In genomic region chr11:515131-515530, GRCh38 we compare ENCODE assay signal across 14 cellular contexts. TPM values are rescaled to one million over a fixed set of nuclear protein-coding genes. Genes with fewer than 3 reads are reported as not detected.
DNase-seq lines count a peak whose midpoint lies in the region; ATAC-seq, FAIRE-seq and TF ChIP-seq lines count a peak whose summit lies in the region.
"Had no signal": no experiment of that assay in that cellular context is flagged by ENCODE, and none has a peak within 500 bp of the region (broad histone marks: within the 10 kb centered on the region; RNA-seq: fewer than 3 reads in every experiment).

No MANE protein-coding gene starts in this region.

- WGBS in urinary bladder: 87% methylated on average over 6 of the region's 6 CpGs

- dilution Hi-C loops in keratinocyte (cut with MboI; ENCODE audit: extremely low pct_ligation_motif_present, low sequenced_read_pairs): no loop called here

- DNase-seq in bronchial epithelial cell (ENCODE audit: low read depth): peak; percentile 100
- peak; percentile 79 for DNase-seq in keratinocyte (ENCODE audit: low read depth, low spot score)
- no peak for DNase-seq in NCI-H446 (lab: John Stamatoyannopoulos, UW)
- DNase-seq in KBM-7: no peak
- DNase-seq: Calu3; DMS53; IMR-90; NCI-H187; NCI-H69; NK-92 treated with Interleukin-12 subunit alpha and Interleukin-12 subunit beta, amount 100 ng/mL, for 24 hours; SIG-M5 had no signal

- H3K27me3 ChIP-seq in bronchial epithelial cell (ENCODE audit: control insufficient read depth, insufficient read depth, low read length): no peaks in the 10 kb centered on the region
- H3K27me3 ChIP-seq in keratinocyte (ENCODE audit: control insufficient read depth, extremely low read depth, insufficient read depth, low read length): no peaks in the 10 kb centered on the region

- ATAC-seq in stimulated activated memory B cell treated with anti-CD40 and anti-IgM and Interleukin-4, amounts not matched to agents 10 μg/mL and 1 μg/mL and 100 μg/mL, for 72 hours: no peak

- FAIRE-seq in bronchial epithelial cell (lab: Jason Lieb, UNC): peak; percentile 99
- FAIRE-seq in keratinocyte (lab: Jason Lieb, UNC): peak; percentile 99

- H3K4me1 ChIP-seq in keratinocyte (ENCODE audit: control insufficient read depth, extremely low read depth, insufficient read depth, low read length) (peaks cover 20% of the 10 kb centered on the region), urinary bladder (ENCODE audit: insufficient read depth) (no peaks in the 10 kb centered on the region)

- no peak for TF ChIP-seq CTCF in bronchial epithelial cell (IDR thresholded peaks at IDR 0.05; ENCODE audit: insufficient read depth, low read length, severe bottlenecking)
- TF ChIP-seq CTCF in keratinocyte (optimal IDR thresholded peaks at IDR 0.05 in 1 of 3, IDR thresholded peaks at IDR 0.05 in 1 of 3, conservative IDR thresholded peaks at IDR 0.05 in 1 of 3; ENCODE audit: extremely low read depth in 1 of 3, insufficient read depth in 2 of 3, low read length in 3 of 3): no peak

- peak overlapping the region; percentile 45 for H3K4me2 ChIP-seq in keratinocyte (ENCODE audit: control insufficient read depth, extremely low read depth, insufficient read depth, low read depth, low read length)

- peak overlapping the region in 2 of 3 donors; percentile 78 to 86 for H3K27ac Mint-ChIP-seq in IgD-negative memory B cell
- H3K27ac Mint-ChIP-seq in stimulated activated memory B cell treated with anti-CD40 and anti-IgM and Interleukin-4, amounts not matched to agents 10 μg/mL and 1 μg/mL and 100 μg/mL, for 72 hours: no peak overlapping the region

- H3K9me3 Mint-ChIP-seq in IgD-negative memory B cell: no peaks in the 10 kb centered on the region
- H3K9me3 Mint-ChIP-seq in stimulated activated memory B cell treated with anti-CD40 and anti-IgM and Interleukin-4, amounts not matched to agents 10 μg/mL and 1 μg/mL and 100 μg/mL, for 72 hours: peaks cover 5% of the 10 kb centered on the region

- H3K79me2 ChIP-seq in keratinocyte (ENCODE audit: control insufficient read depth, insufficient read depth, low read length): no peaks in the 10 kb centered on the region

- H3K4me3 ChIP-seq in bronchial epithelial cell (ENCODE audit: low read depth, low read length): no peak overlapping the region
- H3K4me3 ChIP-seq in keratinocyte (ENCODE audit: control insufficient read depth in 2 of 3, extremely low read depth in 1 of 3, insufficient read depth in 2 of 3, low read depth in 1 of 3, low read length in 3 of 3): no peak overlapping the region
- H3K4me3 ChIP-seq in urinary bladder (ENCODE audit: low read depth, low read length): no peak overlapping the region

- peaks cover 2% of the 10 kb centered on the region for H3K36me3 Mint-ChIP-seq in IgD-negative memory B cell
- peaks cover 26% of the 10 kb centered on the region for H3K36me3 Mint-ChIP-seq in stimulated activated memory B cell treated with anti-CD40 and anti-IgM and Interleukin-4, amounts not matched to agents 10 μg/mL and 1 μg/mL and 100 μg/mL, for 72 hours

- peak overlapping the region; percentile 69 for H2AFZ ChIP-seq in keratinocyte (ENCODE audit: control insufficient read depth, low read length)

- peaks cover 3% of the 10 kb centered on the region for H3K36me3 ChIP-seq in bronchial epithelial cell (ENCODE audit: control insufficient read depth, insufficient read depth, low read length)
- H3K36me3 ChIP-seq in keratinocyte (ENCODE audit: control insufficient read depth in 2 of 2, extremely low read depth in 1 of 2, insufficient read depth in 2 of 2, low read length in 2 of 2): peaks cover 4 to 5% of the 10 kb centered on the region in 2 experiments
- no peaks in the 10 kb centered on the region for H3K36me3 ChIP-seq in urinary bladder (ENCODE audit: insufficient read depth)

- H3K9ac ChIP-seq in keratinocyte (ENCODE audit: control insufficient read depth, extremely low read depth, insufficient read depth, low read length): peak overlapping the region; percentile 60

- H3K9me1 ChIP-seq in keratinocyte (ENCODE audit: control insufficient read depth, extremely low read depth, insufficient read depth, low read length): no peaks in the 10 kb centered on the region

- H3K27me3 Mint-ChIP-seq in IgD-negative memory B cell: no peaks in the 10 kb centered on the region
- no peaks in the 10 kb centered on the region for H3K27me3 Mint-ChIP-seq in stimulated activated memory B cell treated with anti-CD40 and anti-IgM and Interleukin-4, amounts not matched to agents 10 μg/mL and 1 μg/mL and 100 μg/mL, for 72 hours

- no peaks in the 10 kb centered on the region for H4K20me1 ChIP-seq in keratinocyte (ENCODE audit: control insufficient read depth, extremely low read depth, insufficient read depth, low read length)

- H3K4me3 Mint-ChIP-seq in IgD-negative memory B cell: peak overlapping the region in 2 of 4 donors; percentile 8 to 69
- no peak overlapping the region for H3K4me3 Mint-ChIP-seq in stimulated activated memory B cell treated with anti-CD40 and anti-IgM and Interleukin-4, amounts not matched to agents 10 μg/mL and 1 μg/mL and 100 μg/mL, for 72 hours

- peaks cover 7 to 9% (median 8%) of the 10 kb centered on the region in 3 donors for H3K4me1 Mint-ChIP-seq in IgD-negative memory B cell
- peaks cover 24% of the 10 kb centered on the region for H3K4me1 Mint-ChIP-seq in stimulated activated memory B cell treated with anti-CD40 and anti-IgM and Interleukin-4, amounts not matched to agents 10 μg/mL and 1 μg/mL and 100 μg/mL, for 72 hours

- peak overlapping the region; percentile 90 for H3K27ac ChIP-seq in keratinocyte (ENCODE audit: control insufficient read depth, insufficient read depth, low read length)
- peak overlapping the region; percentile 76 for H3K27ac ChIP-seq in urinary bladder (ENCODE audit: low read depth)

- H3K9me3 ChIP-seq in keratinocyte (ENCODE audit: control insufficient read depth, low read depth, low read length): peaks cover 3% of the 10 kb centered on the region

- in situ Hi-C loops in KBM-7 (cut with MboI; ENCODE audit: low pct_unique_long_range_greater_than_20kb, low sequenced_read_pairs): no loop called here

RNA-seq across cellular contexts. Expression of gene RNH1, which starts 8.1 kb away (rescaled TPM):
- polyA plus RNA-seq in IgD-negative memory B cell (202 TPM), keratinocyte (92.0 to 171 TPM (median 108 TPM) in 3 replicates), urinary bladder (271 TPM)
- total RNA-seq in bronchial epithelial cell (361 and 427 TPM in 2 replicates), urinary bladder (71.5 TPM)
- polyA plus RNA-seq in keratinocyte (2011; ENCODE audit: low read depth): 196 TPM
- polyA plus RNA-seq in keratinocyte (2011; cell fraction: cytosol; rRNA removed): 136 and 249 TPM in 2 replicates
- polyA plus RNA-seq in keratinocyte (2011; cell fraction: nucleus; rRNA removed): 186 and 288 TPM in 2 replicates
- polyA plus RNA-seq in keratinocyte (2012; ENCODE audit: low replicate concordance): 193 and 309 TPM in 2 replicates
- 118 to 321 TPM (median 182 TPM) in 3 replicates for polyA minus RNA-seq in keratinocyte
- polyA minus RNA-seq in keratinocyte (2011; cell fraction: cytosol; rRNA and poly(A)+ RNA removed): 295 TPM
- polyA minus RNA-seq in keratinocyte (2011; cell fraction: nucleus; rRNA and poly(A)+ RNA removed): 131 and 149 TPM in 2 replicates

RNA-seq across cellular contexts. Expression of gene HRAS, which starts 20.2 kb away (rescaled TPM):
- polyA plus RNA-seq in IgD-negative memory B cell: 22.5 TPM
- 150 and 199 TPM in 2 replicates for total RNA-seq in bronchial epithelial cell
- 112 to 164 TPM (median 122 TPM) in 3 replicates for polyA plus RNA-seq in keratinocyte
- polyA plus RNA-seq in keratinocyte (2011; ENCODE audit: low read depth): 109 TPM
- 105 and 178 TPM in 2 replicates for polyA plus RNA-seq in keratinocyte (2011; cell fraction: cytosol; rRNA removed)
- polyA plus RNA-seq in keratinocyte (2011; cell fraction: nucleus; rRNA removed): 175 and 179 TPM in 2 replicates
- 115 and 238 TPM in 2 replicates for polyA plus RNA-seq in keratinocyte (2012; ENCODE audit: low replicate concordance)
- polyA minus RNA-seq in keratinocyte: 143 to 287 TPM (median 170 TPM) in 3 replicates
- 122 TPM for polyA minus RNA-seq in keratinocyte (2011; cell fraction: cytosol; rRNA and poly(A)+ RNA removed)
- polyA minus RNA-seq in keratinocyte (2011; cell fraction: nucleus; rRNA and poly(A)+ RNA removed): 24.8 and 25.6 TPM in 2 replicates
- 8.7 TPM for total RNA-seq in urinary bladder
- polyA plus RNA-seq in urinary bladder: 79.0 TPM

RNA-seq across cellular contexts. Expression of gene LRRC56, which starts 22.2 kb away (rescaled TPM):
- 2.6 TPM for polyA plus RNA-seq in IgD-negative memory B cell
- 0.26 and 0.38 TPM in 2 replicates for total RNA-seq in bronchial epithelial cell
- polyA plus RNA-seq in keratinocyte: 0.14 to 0.44 TPM (median 0.28 TPM) in 3 replicates
- not detected for polyA plus RNA-seq in keratinocyte (2011; ENCODE audit: low read depth)
- polyA plus RNA-seq in keratinocyte (2011; cell fraction: cytosol; rRNA removed): 0.09 and 0.18 TPM in 2 replicates
- polyA plus RNA-seq in keratinocyte (2011; cell fraction: nucleus; rRNA removed): 0.53 and 1.1 TPM in 2 replicates
- polyA plus RNA-seq in keratinocyte (2012; ENCODE audit: low replicate concordance): 0.39 and 0.45 TPM in 2 replicates
- 0.26 to 0.38 TPM (median 0.30 TPM) in 3 replicates for polyA minus RNA-seq in keratinocyte
- not detected for polyA minus RNA-seq in keratinocyte (2011; cell fraction: cytosol; rRNA and poly(A)+ RNA removed)
- polyA minus RNA-seq in keratinocyte (2011; cell fraction: nucleus; rRNA and poly(A)+ RNA removed): 0.23 and 0.63 TPM in 2 replicates
- 0.90 TPM for total RNA-seq in urinary bladder
- polyA plus RNA-seq in urinary bladder: 0.96 TPM

RNA-seq across cellular contexts. Expression of gene LMNTD2, which starts 45.4 kb away (rescaled TPM):
- 3.8 TPM for polyA plus RNA-seq in IgD-negative memory B cell
- 0.90 and 1.1 TPM in 2 replicates for total RNA-seq in bronchial epithelial cell
- 0.94 to 1.5 TPM (median 1.2 TPM) in 3 replicates for polyA plus RNA-seq in keratinocyte
- polyA plus RNA-seq in keratinocyte (2011; ENCODE audit: low read depth): 1.7 TPM
- 0.13 and 0.73 TPM in 2 replicates for polyA plus RNA-seq in keratinocyte (2011; cell fraction: cytosol; rRNA removed)
- 4.6 and 7.2 TPM in 2 replicates for polyA plus RNA-seq in keratinocyte (2011; cell fraction: nucleus; rRNA removed)
- polyA plus RNA-seq in keratinocyte (2012; ENCODE audit: low replicate concordance): 0.81 and 1.4 TPM in 2 replicates
- polyA minus RNA-seq in keratinocyte: 0.13 to 0.58 TPM (median 0.49 TPM) in 3 replicates
- polyA minus RNA-seq in keratinocyte (2011; cell fraction: cytosol; rRNA and poly(A)+ RNA removed): 1.2 TPM
- polyA minus RNA-seq in keratinocyte (2011; cell fraction: nucleus; rRNA and poly(A)+ RNA removed): 0.31 and 1.2 TPM in 2 replicates
- 0.37 TPM for total RNA-seq in urinary bladder
- polyA plus RNA-seq in urinary bladder: 1.2 TPM

RNA-seq across cellular contexts. Expression of gene RASSF7, which starts 45.6 kb away (rescaled TPM):
- 42.0 TPM for polyA plus RNA-seq in IgD-negative memory B cell
- 44.4 and 45.5 TPM in 2 replicates for total RNA-seq in bronchial epithelial cell
- polyA plus RNA-seq in keratinocyte: 23.1 to 63.6 TPM (median 24.3 TPM) in 3 replicates
- 11.0 TPM for polyA plus RNA-seq in keratinocyte (2011; ENCODE audit: low read depth)
- polyA plus RNA-seq in keratinocyte (2011; cell fraction: cytosol; rRNA removed): 11.0 and 33.6 TPM in 2 replicates
- polyA plus RNA-seq in keratinocyte (2011; cell fraction: nucleus; rRNA removed): 91.2 and 106 TPM in 2 replicates
- polyA plus RNA-seq in keratinocyte (2012; ENCODE audit: low replicate concordance): 23.0 and 32.2 TPM in 2 replicates
- polyA minus RNA-seq in keratinocyte: 10.4 to 19.1 TPM (median 15.0 TPM) in 3 replicates
- polyA minus RNA-seq in keratinocyte (2011; cell fraction: cytosol; rRNA and poly(A)+ RNA removed): 56.2 TPM
- 30.8 and 35.3 TPM in 2 replicates for polyA minus RNA-seq in keratinocyte (2011; cell fraction: nucleus; rRNA and poly(A)+ RNA removed)
- total RNA-seq in urinary bladder: 3.3 TPM
- 13.8 TPM for polyA plus RNA-seq in urinary bladder

Comparison
In these comparisons a context has a peak if more than half of its experiments do, and no peak if none do; other contexts are left out.
1. DNase-seq: peak in bronchial epithelial cell (single experiment) and keratinocyte (single experiment); none in NCI-H446 (0 of 2) and KBM-7 (single experiment).